ENCODE assay signal across 6 cellular contexts in genomic region chrX:49185062-49185394, GRCh38.
DNase-seq lines count a peak whose midpoint lies in the region; ATAC-seq and TF ChIP-seq lines count a peak whose summit lies in the region.

No MANE protein-coding gene starts in this region.

- H3K27ac ChIP-seq in KMS-11 = no peak overlapping the region

- H3K27me3 ChIP-seq in KMS-11 (ENCODE audit: insufficient read depth, low read depth) = no peaks in the 10 kb centered on the region

- H3K4me2 ChIP-seq in KMS-11 = peak overlapping the region; percentile 60

- H4K20me1 ChIP-seq in KMS-11 (ENCODE audit: insufficient read depth) = no peaks in the 10 kb centered on the region

- no peaks in the 10 kb centered on the region for H3K36me3 ChIP-seq in KMS-11 (ENCODE audit: insufficient read depth)

- no peaks in the 10 kb centered on the region for H3K4me1 ChIP-seq in KMS-11 (ENCODE audit: low read depth, poor library complexity, severe bottlenecking)

- DNase-seq in choroid plexus epithelial cell (ENCODE audit: low read depth) = no peak
- DNase-seq in skeletal muscle cell (ENCODE audit: low read depth) = no peak
- DNase-seq in GM13976 (ENCODE audit: low spot score) = no peak
- DNase-seq in UCSD-AML1 (lab: John Stamatoyannopoulos, UW; ENCODE audit: unreplicated experiment) = no peak

- no peak overlapping the region for H3K4me3 ChIP-seq in KMS-11 (IDR thresholded peaks at IDR 0.05; ENCODE audit: insufficient read depth, low read depth, low read length)
- H3K4me3 ChIP-seq in choroid plexus epithelial cell (ENCODE audit: low read depth, low read length) = peak overlapping the region; percentile 53
- peak overlapping the region; percentile 67 for H3K4me3 ChIP-seq in skeletal muscle cell (ENCODE audit: low read depth, low read length)

- H3K9ac ChIP-seq in KMS-11 = 0 out of 2 replicates have a peak overlapping the region, but pooled peaks have one; percentile 9

- TF ChIP-seq CTCF in KMS-11 (conservative IDR thresholded peaks at IDR 0.05; ENCODE audit: low read depth, low read length) = no peak
- no peak for TF ChIP-seq CTCF in choroid plexus epithelial cell (conservative IDR thresholded peaks at IDR 0.05; ENCODE audit: low read depth, low read length)
- no peak for TF ChIP-seq CTCF in GM13976 (IDR thresholded peaks at IDR 0.05; ENCODE audit: borderline replicate concordance, control extremely low read depth, extremely low read depth, insufficient read depth, missing control alignments)

- no peak overlapping the region for H2AFZ ChIP-seq in KMS-11 (ENCODE audit: low read depth)

- ATAC-seq in GM19035 (IDR thresholded peaks at IDR 0.05; ENCODE audit: unreplicated experiment) = no peak

- 0 out of 2 replicates have a peak, but pooled peaks cover 4% of the 10 kb centered on the region for H3K79me2 ChIP-seq in KMS-11 (ENCODE audit: insufficient read depth, low read depth)

- in situ Hi-C loops in GM13976 (cut with MboI; ENCODE audit: low sequenced_read_pairs, unreplicated experiment) = no loop called here
